ENCODE assay signal across 10 cellular contexts in genomic region chr1:197198911-197199310, GRCh38. TPM values are rescaled to one million over a fixed set of nuclear protein-coding genes. Genes with fewer than 3 reads are reported as not detected.
DNase-seq lines count a peak whose midpoint lies in the region; ATAC-seq, FAIRE-seq and TF ChIP-seq lines count a peak whose summit lies in the region.
"Had no signal": no experiment of that assay in that cellular context is flagged by ENCODE, and none has a peak within 500 bp of the region (broad histone marks: within the 10 kb centered on the region; RNA-seq: fewer than 3 reads in every experiment).

No MANE protein-coding gene starts in this region.

- no peak overlapping the region for H3K9ac ChIP-seq in endothelial cell of umbilical vein (replicated peaks; ENCODE audit: extremely low read depth, insufficient read depth, low read length)

- TF ChIP-seq CTCF in OCI-LY7 (conservative IDR thresholded peaks at IDR 0.05; ENCODE audit: low read length) (no peak), endothelial cell of umbilical vein (IDR thresholded peaks at IDR 0.05; ENCODE audit: extremely low read depth in 1 of 2, insufficient read depth in 1 of 2, low read depth in 1 of 2, low read length in 2 of 2) (no peak), ovary (IDR thresholded peaks at IDR 0.05) (no peak), upper lobe of left lung (IDR thresholded peaks at IDR 0.05) (no peak)

- peaks cover 64% of the 10 kb centered on the region for H3K79me2 ChIP-seq in OCI-LY7 (ENCODE audit: insufficient read depth, low read depth, low read length)
- H3K79me2 ChIP-seq in endothelial cell of umbilical vein (ENCODE audit: control insufficient read depth, insufficient read depth, low read length), result peaks cover 28% of the 10 kb centered on the region

- TF ChIP-seq EP300 in ovary (IDR thresholded peaks at IDR 0.05), result no peak
- TF ChIP-seq EP300 in upper lobe of left lung (IDR thresholded peaks at IDR 0.05), result no peak

- in situ Hi-C loops in ACHN (cut with HindIII; ENCODE audit: low pct_ligation_motif_present, low pct_unique_long_range_greater_than_20kb, low sequenced_read_pairs), result no loop called here

- no peak for TF ChIP-seq POLR2A in endothelial cell of umbilical vein (IDR thresholded peaks at IDR 0.05; ENCODE audit: low read depth, low read length)
- no peak for TF ChIP-seq POLR2A in ovary (IDR thresholded peaks at IDR 0.05)
- no peak for TF ChIP-seq POLR2A in upper lobe of left lung (IDR thresholded peaks at IDR 0.05)

- DNase-seq in OCI-LY7 (ENCODE audit: low spot score) (no peak), endothelial cell of umbilical vein (ENCODE audit: low read depth, low spot score) (no peak), ovary (no peak), epidermal melanocyte (ENCODE audit: insufficient read length, low spot score) (no peak), upper lobe of left lung (no peak), ACHN (no peak)
- no peak for DNase-seq in activated CD4-positive, CD25-positive, alpha-beta regulatory T cell (lab: John Stamatoyannopoulos, UW)
- DNase-seq: NCI-H446 had no signal

- H3K9me3 ChIP-seq in OCI-LY7 (ENCODE audit: low read length) (no peaks in the 10 kb centered on the region), endothelial cell of umbilical vein (replicated peaks; ENCODE audit: control insufficient read depth, insufficient read depth, low read length) (no peaks in the 10 kb centered on the region), ovary (no peaks in the 10 kb centered on the region), upper lobe of left lung (no peaks in the 10 kb centered on the region)

- H3K9me2 ChIP-seq in OCI-LY7 (ENCODE audit: insufficient read depth, low read length), result no peaks in the 10 kb centered on the region

- H3K4me3 ChIP-seq in GM08714 (ENCODE audit: low read length) (peak overlapping the region; percentile 25; the same call in 1 of the 2 replicates), OCI-LY7 (ENCODE audit: low read depth, low read length, poor library complexity, severe bottlenecking) (peak overlapping the region; percentile 81), endothelial cell of umbilical vein (replicated peaks in 1 of 3; ENCODE audit: insufficient read depth in 1 of 3, low read depth in 1 of 3, low read length in 3 of 3) (peak overlapping the region in 2 of 3 experiments; percentile 29 to 76), ovary (peak overlapping the region; percentile 1), upper lobe of left lung (peak overlapping the region in 2 of 4 donors; percentile 1 to 82)

- no TSS peak for BruUV-seq in OCI-LY7 (replicated peaks; lab: Mats Ljungman, UMichigan)
- no TSS peak for BruUV-seq in endothelial cell of umbilical vein (replicated peaks; lab: Mats Ljungman, UMichigan)

- no peak for FAIRE-seq in endothelial cell of umbilical vein (lab: Jason Lieb, UNC)
- FAIRE-seq: GM18507 had no signal

- H3K4me1 ChIP-seq in OCI-LY7 (ENCODE audit: insufficient read depth, low read length, poor library complexity, severe bottlenecking), result peaks cover 47% of the 10 kb centered on the region
- peaks cover 27% of the 10 kb centered on the region for H3K4me1 ChIP-seq in endothelial cell of umbilical vein (ENCODE audit: control insufficient read depth, extremely low read depth, insufficient read depth, low read length)
- peaks cover 2% of the 10 kb centered on the region for H3K4me1 ChIP-seq in ovary (ENCODE audit: insufficient read depth)
- peaks cover 30 to 64% (median 32%) of the 10 kb centered on the region in 4 donors for H3K4me1 ChIP-seq in upper lobe of left lung

- no peak overlapping the region for H3K27ac ChIP-seq in OCI-LY7 (ENCODE audit: low read depth, low read length, poor library complexity, severe bottlenecking)
- H3K27ac ChIP-seq in endothelial cell of umbilical vein (ENCODE audit: insufficient read depth, low read depth, low read length), result no peak overlapping the region
- no peak overlapping the region for H3K27ac ChIP-seq in ovary
- H3K27ac ChIP-seq in upper lobe of left lung, result no peak overlapping the region

- H3K27me3 ChIP-seq in endothelial cell of umbilical vein (ENCODE audit: control insufficient read depth in 2 of 2, insufficient read depth in 2 of 2, low read length in 2 of 2) (no peaks in the 10 kb centered on the region), ovary (no peaks in the 10 kb centered on the region), upper lobe of left lung (no peaks in the 10 kb centered on the region)

- H2AFZ ChIP-seq in OCI-LY7 (ENCODE audit: low read length), result no peak overlapping the region
- no peak overlapping the region for H2AFZ ChIP-seq in endothelial cell of umbilical vein (ENCODE audit: low read depth, low read length)

- no peak for ATAC-seq in upper lobe of left lung (ENCODE audit: low FRiP score in 2 of 2)

- H3K9me1 ChIP-seq in endothelial cell of umbilical vein (replicated peaks; ENCODE audit: control insufficient read depth, extremely low read depth, insufficient read depth, low read length), result no peaks in the 10 kb centered on the region

- peak overlapping the region; percentile 88 for H3K4me2 ChIP-seq in OCI-LY7 (ENCODE audit: low read length)
- H3K4me2 ChIP-seq in endothelial cell of umbilical vein (ENCODE audit: insufficient read depth, low read length), result peak overlapping the region; percentile 89

- dilution Hi-C loops in endothelial cell of umbilical vein (cut with MboI; ENCODE audit: extremely low pct_ligation_motif_present, low sequenced_read_pairs), result no loop called here

- H4K20me1 ChIP-seq in OCI-LY7 (ENCODE audit: insufficient read depth, low read length), result peaks cover 16% of the 10 kb centered on the region
- no peaks in the 10 kb centered on the region for H4K20me1 ChIP-seq in endothelial cell of umbilical vein (replicated peaks; ENCODE audit: control insufficient read depth, extremely low read depth, insufficient read depth, low read length)

- intact Hi-C loops in OCI-LY7 (cut with micrococcal nuclease; ENCODE audit: unreplicated experiment), result no loop called here
- intact Hi-C loops in endothelial cell of umbilical vein (cut with micrococcal nuclease), result no loop called here
- intact Hi-C loops in ovary (cut with DNase I), result no loop called here

- H3K36me3 ChIP-seq in OCI-LY7 (ENCODE audit: insufficient read depth, low read length) (peaks cover 12% of the 10 kb centered on the region; the same call in 1 of the 2 replicates), endothelial cell of umbilical vein (ENCODE audit: control insufficient read depth in 2 of 2, extremely low read depth in 1 of 2, insufficient read depth in 2 of 2, low read length in 2 of 2) (no peaks in the 10 kb centered on the region), ovary (no peaks in the 10 kb centered on the region), upper lobe of left lung (no peaks in the 10 kb centered on the region)

- POLR2A ChIA-PET in OCI-LY7 (lab: Charles Lee), result interaction anchor here (0.9 kb wide), 1 partner anchor 56 kb away, joined by 3 read pairs; no protein-coding TSS in a partner anchor
- POLR2A ChIA-PET in endothelial cell of umbilical vein (lab: Charles Lee), result no interaction called here

- 15 to 19% (median 18%) methylated on average over 2 of the region's 2 CpGs for WGBS in ovary, 3 donors
- WGBS in upper lobe of left lung, 2 donors, result 59 to 63% methylated on average over 2 of the region's 2 CpGs

- CTCF ChIA-PET in OCI-LY7 (lab: Charles Lee; ENCODE audit: unreplicated experiment), result no interaction called here
- CTCF ChIA-PET in endothelial cell of umbilical vein (lab: Charles Lee), result interaction anchor here (1.6 kb wide), 1 partner anchor 19 kb away, joined by 10 read pairs; no protein-coding TSS in a partner anchor

TF ChIP-seq in endothelial cell of umbilical vein, 7 proteins besides CTCF, POLR2A, EP300 and RAD21:
- no peak for TF ChIP-seq MAX (IDR thresholded peaks at IDR 0.05; ENCODE audit: insufficient read depth, insufficient read length)
- TF ChIP-seq FOS (IDR thresholded peaks at IDR 0.05; ENCODE audit: borderline replicate concordance, insufficient read depth, low read length), result peak; percentile 8

RNA-seq across cellular contexts. Expression of gene ZBTB41, which starts 2.2 kb away (rescaled TPM):
- total RNA-seq in OCI-LY7 (2014; rRNA removed; shearing (Covaris generic)), result 5.9 and 6.4 TPM in 2 replicates
- total RNA-seq in OCI-LY7 (2022), result 9.8 and 10.9 TPM in 2 replicates
- total RNA-seq in endothelial cell of umbilical vein, result 4.6 and 5.4 TPM in 2 replicates
- polyA plus RNA-seq in endothelial cell of umbilical vein, result 1.0 and 1.1 TPM in 2 replicates
- 0.98 and 1.2 TPM in 2 replicates for polyA plus RNA-seq in endothelial cell of umbilical vein (2011; cell fraction: cytosol; rRNA removed)
- polyA plus RNA-seq in endothelial cell of umbilical vein (2011; cell fraction: nucleus; rRNA removed), result 3.4 and 3.5 TPM in 2 replicates
- polyA plus RNA-seq in endothelial cell of umbilical vein (2012), result 2.4 and 2.7 TPM in 2 replicates
- 6.2 and 6.4 TPM in 2 replicates for polyA minus RNA-seq in endothelial cell of umbilical vein
- 7.0 TPM for polyA minus RNA-seq in endothelial cell of umbilical vein (2011; cell fraction: cytosol; rRNA and poly(A)+ RNA removed)
- 7.1 and 10.9 TPM in 2 replicates for polyA minus RNA-seq in endothelial cell of umbilical vein (2011; cell fraction: nucleus; rRNA and poly(A)+ RNA removed)
- 10 to 100 TPM; 11.4 to 21.5 (median 15.2) TPM for total RNA-seq in ovary
- 1 to 10 TPM; 4.9 to 5.6 TPM for polyA plus RNA-seq in ovary
- 10 to 100 TPM in 3 of 6 donors, 1 to 10 TPM in 3; 3.2 to 16.9 (median 9.2) TPM for total RNA-seq in upper lobe of left lung

RNA-seq across cellular contexts. Expression of gene ASPM, which starts 52.4 kb away (rescaled TPM):
- total RNA-seq in OCI-LY7 (2014; rRNA removed; shearing (Covaris generic)), result 88.4 and 88.6 TPM in 2 replicates
- total RNA-seq in OCI-LY7 (2022) (76.8 and 93.9 TPM in 2 replicates), endothelial cell of umbilical vein (44.6 and 55.1 TPM in 2 replicates), ovary (under 1 TPM; 0.10 to 0.89 (median 0.33) TPM), upper lobe of left lung (1 to 10 TPM in 4 of 6 donors, under 1 TPM in 2; under 0.01 to 2.7 (median 1.1) TPM)
- polyA plus RNA-seq in endothelial cell of umbilical vein (3.2 and 5.3 TPM in 2 replicates), ovary (under 1 TPM; 0.31 to 0.75 TPM)
- 7.7 and 8.2 TPM in 2 replicates for polyA plus RNA-seq in endothelial cell of umbilical vein (2011; cell fraction: cytosol; rRNA removed)
- 25.6 and 40.5 TPM in 2 replicates for polyA plus RNA-seq in endothelial cell of umbilical vein (2011; cell fraction: nucleus; rRNA removed)
- polyA plus RNA-seq in endothelial cell of umbilical vein (2012), result 9.4 and 27.8 TPM in 2 replicates
- 17.3 and 21.9 TPM in 2 replicates for polyA minus RNA-seq in endothelial cell of umbilical vein
- 42.6 TPM for polyA minus RNA-seq in endothelial cell of umbilical vein (2011; cell fraction: cytosol; rRNA and poly(A)+ RNA removed)
- polyA minus RNA-seq in endothelial cell of umbilical vein (2011; cell fraction: nucleus; rRNA and poly(A)+ RNA removed), result 36.0 and 61.4 TPM in 2 replicates

Comparison
In these comparisons a context has a peak if more than half of its experiments do, and no peak if none do; other contexts are left out.
1. RNA of gene ASPM, which starts 52.4 kb away (total RNA-seq): 76.8 to 93.9 TPM in OCI-LY7 and 44.6 to 55.1 TPM in endothelial cell of umbilical vein; under 0.01 to 2.7 TPM in upper lobe of left lung and 0.10 to 0.89 TPM in ovary; every median in the first group is over 10 times any median in the second.